In the genomic region with DNA sequence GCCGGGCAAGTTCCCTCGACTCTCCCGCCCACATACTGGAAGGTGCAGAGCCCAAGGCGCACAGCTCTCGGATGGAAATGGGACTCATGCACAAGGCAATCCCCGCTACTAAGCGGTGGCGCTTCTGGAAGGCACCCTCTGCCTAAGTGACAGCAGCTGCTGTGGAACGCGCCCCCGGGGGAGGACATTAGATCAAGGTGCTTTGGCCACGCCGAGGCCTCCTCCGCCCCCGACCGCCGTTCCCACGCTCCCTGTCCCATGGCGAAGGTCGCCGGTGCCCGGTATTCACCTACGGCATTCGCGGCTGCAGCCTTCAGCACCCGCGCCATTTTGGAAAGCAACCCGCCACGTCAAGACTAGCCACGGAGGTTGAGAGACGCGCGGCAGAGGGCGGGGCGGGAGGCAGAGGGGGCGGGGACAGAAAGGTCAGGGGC, we compare ENCODE assay signal across 8 cellular contexts. TPM values are rescaled to one million over a fixed set of nuclear protein-coding genes. Genes with fewer than 3 reads are reported as not detected.
DNase-seq lines count a peak whose midpoint lies in the region; ATAC-seq and TF ChIP-seq lines count a peak whose summit lies in the region.

A gene (minus strand): TSS at position 339 of the 434 bp plus-strand sequence. CDS start 10 bp downstream, at position 329.

- no peaks in the 10 kb centered on the region for H3K27me3 Mint-ChIP-seq in activated CD4-positive, alpha-beta T cell treated with anti-CD3 and anti-CD28 coated beads, Interleukin-2, amount 10 ng/mL, durations not matched to agents 24 days and 14 days

- no peaks in the 10 kb centered on the region for H3K27me3 ChIP-seq in BJ (ENCODE audit: control insufficient read depth, insufficient read depth, low read length)

- H3K36me3 ChIP-seq in BJ (ENCODE audit: control insufficient read depth, insufficient read depth, low read length) = peaks cover 5% of the 10 kb centered on the region

- H3K36me3 Mint-ChIP-seq in activated CD4-positive, alpha-beta T cell treated with anti-CD3 and anti-CD28 coated beads, Interleukin-2, amount 10 ng/mL, durations not matched to agents 24 days and 14 days (ENCODE audit: low read depth) = peaks cover 10% of the 10 kb centered on the region

- intact Hi-C loops in activated CD4-positive, alpha-beta T cell treated with anti-CD3 and anti-CD28 coated beads, Interleukin-2, amount 10 ng/mL, durations not matched to agents 24 days and 14 days (cut with micrococcal nuclease) = loop anchor here (1.0 kb wide), 5 partner anchors 62 to 201 kb away; a partner anchor contains a TSS

- no peak within 1 kb of the TSS for H3K27ac Mint-ChIP-seq in activated CD4-positive, alpha-beta T cell treated with anti-CD3 and anti-CD28 coated beads, Interleukin-2, amount 10 ng/mL, durations not matched to agents 24 days and 14 days

- DNase-seq in BJ (ENCODE audit: low read depth) = peak; percentile 19
- DNase-seq in GM19238 (ENCODE audit: insufficient read length, low spot score) = peak; percentile 81
- DNase-seq in NCI-H510A (lab: John Stamatoyannopoulos, UW) = peak; percentile 76
- peak; percentile 95 for DNase-seq in activated CD4-positive, alpha-beta T cell treated with anti-CD3 and anti-CD28 coated beads, Interleukin-2, amount 10 ng/mL, durations not matched to agents 24 days and 14 days
- peak; percentile 93 for DNase-seq in dermis blood vessel endothelial cell
- peak; percentile 89 for DNase-seq in lung microvascular endothelial cell (ENCODE audit: low read depth in 2 of 2)
- DNase-seq in stimulated activated CD8-positive, alpha-beta memory T cell treated with anti-CD3 and anti-CD28 coated beads, Interleukin-12 subunit alpha, Interleukin-12 subunit beta, amount 100 ng/mL, for 1 hour (ENCODE audit: low read depth) = peak; percentile 75

- CTCF ChIA-PET in BJ (lab: Yijun Ruan, JAX) = interaction anchor here (1.0 kb wide), 1 partner anchor 59 kb away, joined by 3 read pairs; no protein-coding TSS in a partner anchor

- ATAC-seq in HG03432 (IDR thresholded peaks at IDR 0.05; ENCODE audit: unreplicated experiment) = peak; percentile 89

- no peaks in the 10 kb centered on the region for H3K9me3 Mint-ChIP-seq in activated CD4-positive, alpha-beta T cell treated with anti-CD3 and anti-CD28 coated beads, Interleukin-2, amount 10 ng/mL, durations not matched to agents 24 days and 14 days

- POLR2A ChIA-PET in BJ (lab: Charles Lee) = interaction anchor here (0.6 kb wide), 1 partner anchor 73 kb away, joined by 18 read pairs; no protein-coding TSS in a partner anchor

- peaks cover 8% of the 10 kb centered on the region for H3K4me1 Mint-ChIP-seq in activated CD4-positive, alpha-beta T cell treated with anti-CD3 and anti-CD28 coated beads, Interleukin-2, amount 10 ng/mL, durations not matched to agents 24 days and 14 days

- peak within 1 kb of the TSS; percentile 79 for H3K4me3 ChIP-seq in BJ (ENCODE audit: low read depth, low read length)

- H3K4me3 Mint-ChIP-seq in activated CD4-positive, alpha-beta T cell treated with anti-CD3 and anti-CD28 coated beads, Interleukin-2, amount 10 ng/mL, durations not matched to agents 24 days and 14 days = no peak within 1 kb of the TSS

- no peak for TF ChIP-seq CTCF in BJ (IDR thresholded peaks at IDR 0.05; ENCODE audit: insufficient read depth, low read depth, low read length)

RNA-seq across cellular contexts. Expression of the gene that starts here (rescaled TPM):
- 10.8 and 15.9 TPM in 2 replicates for polyA plus RNA-seq in BJ (2011; rRNA removed)
- 2.2 and 4.1 TPM in 2 replicates for polyA minus RNA-seq in BJ (2011; rRNA and poly(A)+ RNA removed)
- total RNA-seq in activated CD4-positive, alpha-beta T cell treated with anti-CD3 and anti-CD28 coated beads, Interleukin-2, amount 10 ng/mL, durations not matched to agents 24 days and 14 days = 14.4 and 17.2 TPM in 2 replicates
- 9.7 and 14.0 TPM in 2 replicates for total RNA-seq in dermis blood vessel endothelial cell
- 7.8 and 10.7 TPM in 2 replicates for total RNA-seq in lung microvascular endothelial cell

Comparison
In these comparisons a context has a peak if more than half of its experiments do, and no peak if none do; other contexts are left out.
1. Peak in every context shown above with its lines: DNase-seq, ATAC-seq and H3K4me3 ChIP-seq.
2. DNase-seq: peak in every context shown above with its lines; median percentile 95 in activated CD4-positive, alpha-beta T cell treated with anti-CD3 and anti-CD28 coated beads, Interleukin-2, amount 10 ng/mL, durations not matched to agents 24 days and 14 days; 93 in dermis blood vessel endothelial cell; 89 in lung microvascular endothelial cell; 81 in GM19238; 76 in NCI-H510A; 75 in stimulated activated CD8-positive, alpha-beta memory T cell treated with anti-CD3 and anti-CD28 coated beads, Interleukin-12 subunit alpha, Interleukin-12 subunit beta, amount 100 ng/mL, for 1 hour; 19 in BJ.